Comparison of ENCODE assay signal across 8 cellular contexts in genomic region chr21:36385909-36386642, GRCh38. TPM values are rescaled to one million over a fixed set of nuclear protein-coding genes. Genes with fewer than 3 reads are reported as not detected.
DNase-seq lines count a peak whose midpoint lies in the region; ATAC-seq and TF ChIP-seq lines count a peak whose summit lies in the region.

No MANE protein-coding gene starts in this region.

- no peak overlapping the region for H3K9ac ChIP-seq in liver (ENCODE audit: low read depth in 1 of 2, low read length in 2 of 2)

- peak overlapping the region; percentile 72 to 73 for H3K27ac ChIP-seq in ascending aorta
- H3K27ac ChIP-seq in liver (ENCODE audit: low read depth in 1 of 2, low read length in 2 of 2) = no peak overlapping the region
- no peak overlapping the region for H3K27ac ChIP-seq in urinary bladder (ENCODE audit: low read depth)

- DNase-seq in AG10803 (ENCODE audit: low read depth) (peak; percentile 23), HAP-1 (ENCODE audit: low spot score in 2 of 2) (peak in 1 of 2 experiments; percentile 26), ascending aorta (ENCODE audit: low spot score in 2 of 2) (peak in 1 of 2 donors; percentile 64), ACHN (no peak), medulla oblongata (ENCODE audit: extremely low spot score) (no peak)

- H3K4me1 ChIP-seq in HAP-1 = peaks cover 9% of the 10 kb centered on the region
- no peaks in the 10 kb centered on the region for H3K4me1 ChIP-seq in ascending aorta
- H3K4me1 ChIP-seq in liver (ENCODE audit: control insufficient read depth in 4 of 4, insufficient read depth in 4 of 4, low read length in 3 of 4) = peaks cover 0 to 12% (median 3%) of the 10 kb centered on the region in 4 donors
- no peaks in the 10 kb centered on the region for H3K4me1 ChIP-seq in urinary bladder (ENCODE audit: insufficient read depth)

- TF ChIP-seq CTCF in AG10803 (conservative IDR thresholded peaks at IDR 0.05; ENCODE audit: low read length) = no peak
- TF ChIP-seq CTCF in ascending aorta (IDR thresholded peaks at IDR 0.05) = no peak
- TF ChIP-seq CTCF in liver (IDR thresholded peaks at IDR 0.05; ENCODE audit: low read depth, low read length, missing input control) = no peak

- no peak for TF ChIP-seq RAD21 in liver (IDR thresholded peaks at IDR 0.05)

- H3K4me3 ChIP-seq in AG10803 (ENCODE audit: low read length) = peak overlapping the region; percentile 55
- peak overlapping the region; percentile 67 for H3K4me3 ChIP-seq in HAP-1
- H3K4me3 ChIP-seq in ascending aorta = peak overlapping the region; percentile 73 to 80
- peak overlapping the region in 2 of 3 donors; percentile 56 to 89 for H3K4me3 ChIP-seq in liver (ENCODE audit: low read depth in 1 of 3, low read length in 3 of 3)
- peak overlapping the region; percentile 74 for H3K4me3 ChIP-seq in urinary bladder (ENCODE audit: low read depth, low read length)

- H3K9me3 ChIP-seq in HAP-1 (no peaks in the 10 kb centered on the region), ascending aorta (no peaks in the 10 kb centered on the region), liver (ENCODE audit: control insufficient read depth in 4 of 4, low read length in 3 of 4) (no peaks in the 10 kb centered on the region)

- peaks cover 28% of the 10 kb centered on the region for H3K36me3 ChIP-seq in HAP-1 (replicated peaks)
- no peaks in the 10 kb centered on the region for H3K36me3 ChIP-seq in ascending aorta
- H3K36me3 ChIP-seq in liver (ENCODE audit: control insufficient read depth in 4 of 4, insufficient read depth in 3 of 4, low read depth in 1 of 4, low read length in 3 of 4) = peaks cover 0 to 2% (median 0%) of the 10 kb centered on the region in 4 donors
- H3K36me3 ChIP-seq in urinary bladder (ENCODE audit: insufficient read depth) = no peaks in the 10 kb centered on the region

- H3K27me3 ChIP-seq in HAP-1 (ENCODE audit: low read depth) (no peaks in the 10 kb centered on the region), ascending aorta (no peaks in the 10 kb centered on the region), liver (ENCODE audit: control insufficient read depth in 4 of 4, insufficient read depth in 4 of 4, low read length in 3 of 4) (no peaks in the 10 kb centered on the region)

- 79% methylated on average over 23 of the region's 23 CpGs for WGBS in liver
- WGBS in urinary bladder = 69% methylated on average over 23 of the region's 23 CpGs

- ATAC-seq in HG03432 (IDR thresholded peaks at IDR 0.05; ENCODE audit: unreplicated experiment) = no peak

- in situ Hi-C loops in HAP-1 (cut with MboI; ENCODE audit: low sequenced_read_pairs) = no loop called here
- in situ Hi-C loops in ACHN (cut with HindIII; ENCODE audit: low pct_ligation_motif_present, low pct_unique_long_range_greater_than_20kb, low sequenced_read_pairs) = no loop called here

- intact Hi-C loops in ascending aorta (cut with DNase I) = loop anchor here (5.0 kb wide), 1 partner anchor 46 kb away; no protein-coding TSS in a partner anchor

TF ChIP-seq in liver, 16 proteins besides CTCF, POLR2A, EP300 and RAD21:
- no peak for TF ChIP-seq HNF4A (conservative IDR thresholded peaks at IDR 0.05)
- no peak for TF ChIP-seq TAF1 (conservative IDR thresholded peaks at IDR 0.05)
- TF ChIP-seq FOXA2 (IDR thresholded peaks at IDR 0.05) = no peak
- no peak for TF ChIP-seq NR2F2 (IDR thresholded peaks at IDR 0.05)
- TF ChIP-seq GABPA (IDR thresholded peaks at IDR 0.05 in 1 of 2, conservative IDR thresholded peaks at IDR 0.05 in 1 of 2) = no peak
- TF ChIP-seq SP1 (IDR thresholded peaks at IDR 0.05) = no peak
- no peak for TF ChIP-seq ATF3 (IDR thresholded peaks at IDR 0.05)
- TF ChIP-seq, protein P1, sequence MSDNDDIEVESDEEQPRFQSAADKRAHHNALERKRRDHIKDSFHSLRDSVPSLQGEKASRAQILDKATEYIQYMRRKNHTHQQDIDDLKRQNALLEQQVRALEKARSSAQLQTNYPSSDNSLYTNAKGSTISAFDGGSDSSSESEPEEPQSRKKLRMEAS (IDR thresholded peaks at IDR 0.05) = no peak
- TF ChIP-seq RXRA (IDR thresholded peaks at IDR 0.05) = no peak
- no peak for TF ChIP-seq FOXA1 (IDR thresholded peaks at IDR 0.05)
- no peak for TF ChIP-seq HNF4G (IDR thresholded peaks at IDR 0.05)
- TF ChIP-seq ZBTB33 (IDR thresholded peaks at IDR 0.05) = no peak

RNA-seq across cellular contexts. Expression of gene CHAF1B, which starts 0.9 kb away (rescaled TPM):
- total RNA-seq in ascending aorta = 0.43 TPM
- 1 to 10 TPM in 1 of 2 donors, under 1 TPM in 1; 0.33 to 2.7 TPM for total RNA-seq in liver
- under 1 TPM; 0.46 to 0.53 TPM for polyA plus RNA-seq in liver
- 2.5 TPM for total RNA-seq in urinary bladder
- 1.3 TPM for polyA plus RNA-seq in urinary bladder

Comparison
In these comparisons a context has a peak if more than half of its experiments do, and no peak if none do; other contexts are left out.
1. H3K27ac ChIP-seq: peak in ascending aorta (2 of 2); none in liver (0 of 2) and urinary bladder (single experiment).
2. Peak in every context shown above with its lines, with median percentiles within 50 percentile points of each other: H3K4me3 ChIP-seq.